In the genomic region with DNA sequence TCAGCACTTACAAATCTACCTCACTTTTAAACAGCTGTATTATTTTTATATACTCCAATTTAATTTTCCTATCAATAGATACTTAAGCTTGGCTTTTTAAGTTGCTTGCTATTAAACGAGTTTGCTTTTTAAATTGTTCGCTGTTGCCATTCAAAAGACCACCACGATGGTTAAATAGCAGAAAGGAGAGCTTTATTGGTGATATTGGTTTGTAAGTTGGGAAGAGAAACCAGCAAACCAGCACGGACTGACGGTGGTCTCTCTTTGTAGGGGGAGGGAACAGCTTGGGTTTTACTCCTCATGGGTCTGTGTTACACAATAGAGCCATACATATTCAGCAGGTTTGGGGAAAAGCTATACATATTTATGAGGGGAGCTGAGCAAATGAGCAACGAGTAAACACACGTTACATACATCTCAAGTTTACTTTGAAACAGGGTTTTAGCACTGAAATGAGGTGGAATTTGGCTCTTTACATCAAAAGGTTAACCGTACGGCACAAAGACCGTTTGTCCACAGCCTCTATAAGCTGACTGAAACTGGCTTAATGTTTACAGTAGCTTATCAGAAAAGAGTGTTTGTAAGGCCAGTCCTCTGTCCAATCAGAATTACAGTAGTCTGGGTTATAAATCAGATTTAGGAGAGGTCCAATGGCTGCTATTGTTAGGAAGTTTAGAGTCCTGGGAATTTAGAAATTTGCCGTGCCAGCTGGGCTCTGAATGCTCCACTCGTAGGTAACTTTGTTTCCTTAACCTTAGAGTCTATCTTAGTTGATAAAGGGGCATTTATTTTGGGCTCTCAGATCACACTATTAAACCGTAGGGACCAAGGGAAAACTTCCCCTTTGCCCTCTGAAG, we compare ENCODE assay signal across 2 cellular contexts.
TF ChIP-seq lines count a peak whose summit lies in the region.

No MANE protein-coding gene starts in this region.

TF ChIP-seq in SK-N-SH, 30 proteins besides CTCF, POLR2A, EP300 and RAD21 (continued from another document):
- TF ChIP-seq ZBTB33 (IDR thresholded peaks at IDR 0.05; ENCODE audit: borderline replicate concordance, low read depth) (no peak), POLR2AphosphoS5 (IDR thresholded peaks at IDR 0.05; ENCODE audit: low read depth, low read length) (no peak), IRF3 (IDR thresholded peaks at IDR 0.05; ENCODE audit: low read depth, low read length) (no peak)

TF ChIP-seq in SK-N-SH treated with all-trans-retinoic acid at 6 μM for 48 hours, 23 proteins besides CTCF, POLR2A, EP300 and RAD21 (continued from another document):
- TF ChIP-seq CSRNP3 (CRISPR knock-in tag; IDR thresholded peaks at IDR 0.05) (no peak), ISL1 (CRISPR knock-in tag; IDR thresholded peaks at IDR 0.05) (no peak), ARNTL (CRISPR knock-in tag; IDR thresholded peaks at IDR 0.05; ENCODE audit: borderline replicate concordance, low read depth) (no peak), RARB (CRISPR knock-in tag; IDR thresholded peaks at IDR 0.05) (no peak), ZNF8 (CRISPR knock-in tag; IDR thresholded peaks at IDR 0.05) (no peak), CSDC2 (CRISPR knock-in tag; IDR thresholded peaks at IDR 0.05) (no peak)
- TF ChIP-seq, protein P1, sequence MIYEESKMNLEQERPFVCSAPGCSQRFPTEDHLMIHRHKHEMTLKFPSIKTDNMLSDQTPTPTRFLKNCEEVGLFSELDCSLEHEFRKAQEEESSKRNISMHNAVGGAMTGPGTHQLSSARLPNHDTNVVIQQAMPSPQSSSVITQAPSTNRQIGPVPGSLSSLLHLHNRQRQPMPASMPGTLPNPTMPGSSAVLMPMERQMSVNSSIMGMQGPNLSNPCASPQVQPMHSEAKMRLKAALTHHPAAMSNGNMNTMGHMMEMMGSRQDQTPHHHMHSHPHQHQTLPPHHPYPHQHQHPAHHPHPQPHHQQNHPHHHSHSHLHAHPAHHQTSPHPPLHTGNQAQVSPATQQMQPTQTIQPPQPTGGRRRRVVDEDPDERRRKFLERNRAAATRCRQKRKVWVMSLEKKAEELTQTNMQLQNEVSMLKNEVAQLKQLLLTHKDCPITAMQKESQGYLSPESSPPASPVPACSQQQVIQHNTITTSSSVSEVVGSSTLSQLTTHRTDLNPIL (CRISPR knock-in tag; IDR thresholded peaks at IDR 0.05; ENCODE audit: low read depth), result no peak
- TF ChIP-seq, protein P2, sequence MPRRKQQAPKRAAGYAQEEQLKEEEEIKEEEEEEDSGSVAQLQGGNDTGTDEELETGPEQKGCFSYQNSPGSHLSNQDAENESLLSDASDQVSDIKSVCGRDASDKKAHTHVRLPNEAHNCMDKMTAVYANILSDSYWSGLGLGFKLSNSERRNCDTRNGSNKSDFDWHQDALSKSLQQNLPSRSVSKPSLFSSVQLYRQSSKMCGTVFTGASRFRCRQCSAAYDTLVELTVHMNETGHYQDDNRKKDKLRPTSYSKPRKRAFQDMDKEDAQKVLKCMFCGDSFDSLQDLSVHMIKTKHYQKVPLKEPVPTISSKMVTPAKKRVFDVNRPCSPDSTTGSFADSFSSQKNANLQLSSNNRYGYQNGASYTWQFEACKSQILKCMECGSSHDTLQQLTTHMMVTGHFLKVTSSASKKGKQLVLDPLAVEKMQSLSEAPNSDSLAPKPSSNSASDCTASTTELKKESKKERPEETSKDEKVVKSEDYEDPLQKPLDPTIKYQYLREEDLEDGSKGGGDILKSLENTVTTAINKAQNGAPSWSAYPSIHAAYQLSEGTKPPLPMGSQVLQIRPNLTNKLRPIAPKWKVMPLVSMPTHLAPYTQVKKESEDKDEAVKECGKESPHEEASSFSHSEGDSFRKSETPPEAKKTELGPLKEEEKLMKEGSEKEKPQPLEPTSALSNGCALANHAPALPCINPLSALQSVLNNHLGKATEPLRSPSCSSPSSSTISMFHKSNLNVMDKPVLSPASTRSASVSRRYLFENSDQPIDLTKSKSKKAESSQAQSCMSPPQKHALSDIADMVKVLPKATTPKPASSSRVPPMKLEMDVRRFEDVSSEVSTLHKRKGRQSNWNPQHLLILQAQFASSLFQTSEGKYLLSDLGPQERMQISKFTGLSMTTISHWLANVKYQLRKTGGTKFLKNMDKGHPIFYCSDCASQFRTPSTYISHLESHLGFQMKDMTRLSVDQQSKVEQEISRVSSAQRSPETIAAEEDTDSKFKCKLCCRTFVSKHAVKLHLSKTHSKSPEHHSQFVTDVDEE (CRISPR knock-in tag; IDR thresholded peaks at IDR 0.05), result no peak
